Comparison of ENCODE assay signal across 8 cellular contexts in the genomic region with DNA sequence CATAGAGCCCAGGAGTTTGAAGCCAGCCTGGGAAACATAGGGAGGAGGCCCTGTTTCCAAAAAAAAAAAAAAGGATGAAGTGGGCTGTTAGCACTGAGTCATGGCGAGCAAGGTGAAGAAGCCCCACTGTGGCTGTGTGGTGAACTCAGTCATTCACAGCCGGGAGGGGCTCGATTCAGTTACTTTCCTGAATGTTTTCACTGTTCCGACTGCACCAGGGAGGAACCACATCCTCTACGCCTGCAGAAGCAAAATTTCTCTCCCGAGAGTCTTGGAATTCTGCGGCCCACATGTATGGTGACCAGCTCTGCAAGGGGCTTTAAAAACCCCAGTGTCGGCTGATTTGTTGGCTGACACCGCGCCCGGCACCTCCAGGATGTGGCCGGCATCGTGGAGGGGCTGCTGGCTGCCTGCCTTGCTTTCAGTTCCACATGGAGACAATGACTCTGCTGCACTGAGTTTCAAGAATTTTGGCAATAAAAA. TPM values are rescaled to one million over a fixed set of nuclear protein-coding genes. Genes with fewer than 3 reads are reported as not detected.
A peak's percentile ranks its signal among the peaks of the same experiment; 100 is the strongest.
DNase-seq lines count a peak whose midpoint lies in the region; ATAC-seq lines count a peak whose summit lies in the region.

No MANE protein-coding gene starts in this region.

- peaks cover 12% of the 10 kb centered on the region for H3K4me1 Mint-ChIP-seq in activated T-helper 17 cell treated with anti-CD3 and anti-CD28 coated beads, Interleukin-2, amount 50 U/mL, for 72 hours

- peak overlapping the region; percentile 65 for H3K4me3 Mint-ChIP-seq in activated T-helper 17 cell treated with anti-CD3 and anti-CD28 coated beads, Interleukin-2, amount 50 U/mL, for 72 hours

- ATAC-seq in activated T-helper 17 cell treated with anti-CD3 and anti-CD28 coated beads, Interleukin-2, amount 50 U/mL, for 72 hours (replicated peaks), result peak; percentile 87
- ATAC-seq in GM21737 (IDR thresholded peaks at IDR 0.05; ENCODE audit: unreplicated experiment), result no peak
- no peak for ATAC-seq in GM19467 (IDR thresholded peaks at IDR 0.05; ENCODE audit: unreplicated experiment)

- no peaks in the 10 kb centered on the region for H3K9me3 Mint-ChIP-seq in activated T-helper 17 cell treated with anti-CD3 and anti-CD28 coated beads, Interleukin-2, amount 50 U/mL, for 72 hours

- H3K27ac Mint-ChIP-seq in activated T-helper 17 cell treated with anti-CD3 and anti-CD28 coated beads, Interleukin-2, amount 50 U/mL, for 72 hours, result peak overlapping the region; percentile 82

- peak; percentile 76 for DNase-seq in GM19240 (ENCODE audit: insufficient read length, low spot score)
- DNase-seq in LHCN-M2 (ENCODE audit: low read depth), result peak; percentile 48
- DNase-seq in iris pigment epithelial cell (ENCODE audit: low read depth), result peak; percentile 63
- peak; percentile 75 for DNase-seq in stimulated activated CD8-positive, alpha-beta memory T cell treated with anti-CD3 and anti-CD28 coated beads, Interleukin-4, amount 100 ng/mL, for 48 hours
- no peak for DNase-seq in LoVo (ENCODE audit: low spot score)

- H3K36me3 Mint-ChIP-seq in activated T-helper 17 cell treated with anti-CD3 and anti-CD28 coated beads, Interleukin-2, amount 50 U/mL, for 72 hours (ENCODE audit: low read depth), result no peaks in the 10 kb centered on the region

- H3K27me3 Mint-ChIP-seq in activated T-helper 17 cell treated with anti-CD3 and anti-CD28 coated beads, Interleukin-2, amount 50 U/mL, for 72 hours, result no peaks in the 10 kb centered on the region

RNA-seq across cellular contexts. Expression of a gene that starts 27.8 kb away (rescaled TPM):
- total RNA-seq in LHCN-M2 (2014; rRNA removed), result 5.8 and 6.2 TPM in 2 replicates
- 5.4 TPM for polyA plus RNA-seq in LHCN-M2 (2012)
- total RNA-seq in activated T-helper 17 cell treated with anti-CD3 and anti-CD28 coated beads, Interleukin-2, amount 50 U/mL, for 72 hours, result 10 to 100 TPM; 23.6 to 51.0 TPM

RNA-seq across cellular contexts. Expression of a gene that starts 55.0 kb away (rescaled TPM):
- under 0.01 and 0.06 TPM in 2 replicates for total RNA-seq in LHCN-M2 (2014; rRNA removed)
- polyA plus RNA-seq in LHCN-M2 (2012), result 0.02 TPM
- total RNA-seq in activated T-helper 17 cell treated with anti-CD3 and anti-CD28 coated beads, Interleukin-2, amount 50 U/mL, for 72 hours, result under 1 TPM; 0.32 to 0.48 TPM
